Comparison of ENCODE assay signal across 9 cellular contexts in the genomic region with DNA sequence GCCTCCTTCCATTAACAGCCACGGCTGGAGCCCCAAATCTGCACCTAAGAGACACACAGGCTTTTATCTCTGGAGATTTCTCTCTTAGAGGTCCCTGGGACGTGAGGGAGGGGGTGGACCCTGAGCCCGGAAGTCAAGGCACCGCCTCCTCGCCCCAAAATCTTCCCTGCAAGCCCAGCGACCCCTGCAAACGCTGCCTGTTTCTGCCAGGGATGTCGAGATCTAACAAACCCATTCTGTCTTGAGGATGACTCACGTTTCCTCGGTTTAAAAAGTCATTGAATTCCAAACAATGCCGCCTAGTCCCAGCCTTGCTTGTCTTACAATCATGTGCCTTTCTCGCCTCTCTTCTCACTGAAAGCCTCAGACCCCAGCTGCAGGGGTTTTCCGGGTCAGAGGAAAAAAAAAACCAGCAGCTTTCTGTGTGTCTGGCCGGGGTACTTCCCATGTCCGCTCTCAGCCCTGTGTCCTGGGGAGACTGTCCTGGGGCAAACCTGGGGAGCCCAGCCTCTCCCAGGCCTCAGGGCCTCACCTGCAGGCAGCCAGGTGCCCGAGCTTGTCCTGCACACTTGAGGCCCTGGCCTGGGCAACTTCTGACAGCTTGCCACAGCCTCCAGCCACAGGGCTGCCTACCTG. TPM values are rescaled to one million over a fixed set of nuclear protein-coding genes. Genes with fewer than 3 reads are reported as not detected.
DNase-seq lines count a peak whose midpoint lies in the region; ATAC-seq and TF ChIP-seq lines count a peak whose summit lies in the region.
"Had no signal": no experiment of that assay in that cellular context is flagged by ENCODE, and none has a peak within 500 bp of the region (broad histone marks: within the 10 kb centered on the region; RNA-seq: fewer than 3 reads in every experiment).

No MANE protein-coding gene starts in this region.

- H3K4me3 ChIP-seq in fibroblast of villous mesenchyme (ENCODE audit: low read depth, low read length) (no peak overlapping the region), coronary artery (no peak overlapping the region)
- H3K4me3 ChIP-seq: ascending aorta had no signal

- H3K27ac ChIP-seq in coronary artery, result peak overlapping the region in 1 of 2 donors; percentile 47

- no peak for TF ChIP-seq CTCF in fibroblast of villous mesenchyme (IDR thresholded peaks at IDR 0.05; ENCODE audit: insufficient read depth, low read depth, low read length)
- TF ChIP-seq CTCF in omental fat pad (IDR thresholded peaks at IDR 0.05), result no peak
- TF ChIP-seq CTCF in coronary artery (IDR thresholded peaks at IDR 0.05), result no peak

- ATAC-seq in left cardiac atrium (peak; percentile 16 to 19), omental fat pad (ENCODE audit: low FRiP score) (no peak)

- intact Hi-C loops in left cardiac atrium (cut with DNase I), result no loop called here
- intact Hi-C loops in cardiac septum (cut with DNase I), result no loop called here

- DNase-seq in left cardiac atrium, result peak; percentile 48
- DNase-seq in cardiac septum (ENCODE audit: low spot score), result no peak
- peak; percentile 46 for DNase-seq in activated CD4-positive, alpha-beta T cell treated with anti-CD3 and anti-CD28 coated beads, Interleukin-2, amount 50 U/mL, for 1 hour
- DNase-seq in fibroblast of villous mesenchyme (ENCODE audit: low read depth), result peak; percentile 73
- DNase-seq in omental fat pad (ENCODE audit: low spot score), result peak; percentile 19
- DNase-seq in T1000 (lab: John Stamatoyannopoulos, UW), result no peak
- DNase-seq in SKM-1 treated with dmso at 0.1 percent for 144 hours (lab: John Stamatoyannopoulos, UW; ENCODE audit: unreplicated experiment), result no peak
- no peak for DNase-seq in coronary artery (ENCODE audit: low spot score)

RNA-seq across cellular contexts. Expression of a gene that starts 15.4 kb away (rescaled TPM):
- total RNA-seq in left cardiac atrium (10 to 100 TPM; 52.3 to 60.3 TPM), cardiac septum (41.5 TPM), fibroblast of villous mesenchyme (91.2 and 134 TPM in 2 replicates), omental fat pad (10 to 100 TPM; 48.8 to 67.3 (median 65.0) TPM)

RNA-seq across cellular contexts. Expression of a gene that starts 24.1 kb away (rescaled TPM):
- 1 to 10 TPM; 5.0 to 8.2 TPM for total RNA-seq in left cardiac atrium
- total RNA-seq in cardiac septum, result 1.2 TPM
- total RNA-seq in fibroblast of villous mesenchyme, result under 0.01 TPM in 1 of 2 replicates, not detected in the other
- total RNA-seq in omental fat pad, result 10 to 100 TPM in 3 of 4 donors, 1 to 10 TPM in 1; 9.0 to 49.1 (median 12.2) TPM

Comparison
In these comparisons a context has a peak if more than half of its experiments do, and no peak if none do; other contexts are left out.
1. DNase-seq: peak in left cardiac atrium (single experiment), activated CD4-positive, alpha-beta T cell treated with anti-CD3 and anti-CD28 coated beads, Interleukin-2, amount 50 U/mL, for 1 hour (single experiment), fibroblast of villous mesenchyme (single experiment) and omental fat pad (single experiment); none in cardiac septum (single experiment), T1000 (single experiment), SKM-1 treated with dmso at 0.1 percent for 144 hours (single experiment) and coronary artery (single experiment).